ENCODE assay signal across 1 cellular context in the genomic region with DNA sequence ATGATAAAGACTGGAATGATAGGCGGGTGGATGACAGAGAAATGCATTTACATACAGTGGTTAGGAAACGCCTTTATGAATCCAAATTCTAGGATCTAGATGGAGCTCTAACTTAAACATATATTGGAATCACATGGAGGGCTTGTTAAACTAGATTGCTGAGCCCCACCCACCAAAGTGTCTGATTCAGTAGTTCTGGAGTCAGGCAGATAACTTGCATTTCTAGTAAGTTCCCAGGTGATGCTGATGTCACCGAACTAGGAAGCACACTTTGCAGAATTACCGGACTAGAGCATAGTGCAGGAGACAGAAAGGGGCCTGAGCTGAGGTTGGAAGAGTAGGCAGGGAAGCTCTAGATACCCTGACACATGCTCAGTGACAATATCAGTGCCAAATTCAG.
TF ChIP-seq lines count a peak whose summit lies in the region.

No MANE protein-coding gene starts in this region.

TF ChIP-seq in K562, 482 proteins besides CTCF, POLR2A, EP300 and RAD21 (continued from another document):
- TF ChIP-seq TAL1 (IDR thresholded peaks at IDR 0.05) (peak; percentile 48; the same call in 1 of the 2 replicates), ZNF347 (CRISPR knock-in tag; IDR thresholded peaks at IDR 0.05; ENCODE audit: low read depth) (no peak), GATA2 (CRISPR knock-in tag; IDR thresholded peaks at IDR 0.05) (no peak), RBFOX2 (IDR thresholded peaks at IDR 0.05; ENCODE audit: low read depth, low read length) (no peak), JUND (IDR thresholded peaks at IDR 0.05; ENCODE audit: borderline replicate concordance, low read depth, low read length) (peak; percentile 52; the same call in 1 of the 2 replicates), JUND (tag; IDR thresholded peaks at IDR 0.05; ENCODE audit: borderline replicate concordance, low read depth, low read length) (peak; percentile 27; the same call in 1 of the 3 replicates), MCM7 (IDR thresholded peaks at IDR 0.05) (no peak), NCOA2 (IDR thresholded peaks at IDR 0.05; ENCODE audit: partially characterized antibody in 2 of 2) (no peak), FOXK2 (conservative IDR thresholded peaks at IDR 0.05 in 1 of 2, IDR thresholded peaks at IDR 0.05 in 1 of 2; ENCODE audit: low read depth in 2 of 2) (no peak), KHSRP (IDR thresholded peaks at IDR 0.05) (no peak), RCOR1 (IDR thresholded peaks at IDR 0.05; ENCODE audit: borderline replicate concordance in 1 of 2, low read depth in 2 of 2, low read length in 2 of 2) (0 out of 4 replicates have a peak, but pooled peaks of 1 of the 2 experiments have one; percentile 26), EWSR1 (IDR thresholded peaks at IDR 0.05; ENCODE audit: borderline replicate concordance, low read depth, partially characterized antibody) (no peak), TCF3 (CRISPR knock-in tag; IDR thresholded peaks at IDR 0.05) (peak; percentile 37; the same call in 1 of the 2 replicates), NCOR1 (IDR thresholded peaks at IDR 0.05) (0 out of 2 replicates have a peak, but pooled peaks have one; percentile 11), PHB (CRISPR knock-in tag; IDR thresholded peaks at IDR 0.05) (no peak), FOSL1 (tag; conservative IDR thresholded peaks at IDR 0.05) (no peak), CBFA2T2 (conservative IDR thresholded peaks at IDR 0.05) (peak; percentile 42; the same call in 1 of the 2 replicates), CBFA2T3 (IDR thresholded peaks at IDR 0.05) (peak; percentile 63), ARID1B (IDR thresholded peaks at IDR 0.05) (peak; percentile 53; the same call in 1 of the 2 replicates), CHD1 (IDR thresholded peaks at IDR 0.05; ENCODE audit: low read length) (no peak), ZKSCAN1 (IDR thresholded peaks at IDR 0.05; ENCODE audit: low read depth, low read length) (no peak), TBP (optimal IDR thresholded peaks at IDR 0.05; ENCODE audit: low read depth, low read length) (no peak)
- TF ChIP-seq, protein P1, sequence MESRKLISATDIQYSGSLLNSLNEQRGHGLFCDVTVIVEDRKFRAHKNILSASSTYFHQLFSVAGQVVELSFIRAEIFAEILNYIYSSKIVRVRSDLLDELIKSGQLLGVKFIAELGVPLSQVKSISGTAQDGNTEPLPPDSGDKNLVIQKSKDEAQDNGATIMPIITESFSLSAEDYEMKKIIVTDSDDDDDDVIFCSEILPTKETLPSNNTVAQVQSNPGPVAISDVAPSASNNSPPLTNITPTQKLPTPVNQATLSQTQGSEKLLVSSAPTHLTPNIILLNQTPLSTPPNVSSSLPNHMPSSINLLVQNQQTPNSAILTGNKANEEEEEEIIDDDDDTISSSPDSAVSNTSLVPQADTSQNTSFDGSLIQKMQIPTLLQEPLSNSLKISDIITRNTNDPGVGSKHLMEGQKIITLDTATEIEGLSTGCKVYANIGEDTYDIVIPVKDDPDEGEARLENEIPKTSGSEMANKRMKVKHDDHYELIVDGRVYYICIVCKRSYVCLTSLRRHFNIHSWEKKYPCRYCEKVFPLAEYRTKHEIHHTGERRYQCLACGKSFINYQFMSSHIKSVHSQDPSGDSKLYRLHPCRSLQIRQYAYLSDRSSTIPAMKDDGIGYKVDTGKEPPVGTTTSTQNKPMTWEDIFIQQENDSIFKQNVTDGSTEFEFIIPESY (CRISPR knock-in tag; IDR thresholded peaks at IDR 0.05): no peak
- TF ChIP-seq, protein P2, sequence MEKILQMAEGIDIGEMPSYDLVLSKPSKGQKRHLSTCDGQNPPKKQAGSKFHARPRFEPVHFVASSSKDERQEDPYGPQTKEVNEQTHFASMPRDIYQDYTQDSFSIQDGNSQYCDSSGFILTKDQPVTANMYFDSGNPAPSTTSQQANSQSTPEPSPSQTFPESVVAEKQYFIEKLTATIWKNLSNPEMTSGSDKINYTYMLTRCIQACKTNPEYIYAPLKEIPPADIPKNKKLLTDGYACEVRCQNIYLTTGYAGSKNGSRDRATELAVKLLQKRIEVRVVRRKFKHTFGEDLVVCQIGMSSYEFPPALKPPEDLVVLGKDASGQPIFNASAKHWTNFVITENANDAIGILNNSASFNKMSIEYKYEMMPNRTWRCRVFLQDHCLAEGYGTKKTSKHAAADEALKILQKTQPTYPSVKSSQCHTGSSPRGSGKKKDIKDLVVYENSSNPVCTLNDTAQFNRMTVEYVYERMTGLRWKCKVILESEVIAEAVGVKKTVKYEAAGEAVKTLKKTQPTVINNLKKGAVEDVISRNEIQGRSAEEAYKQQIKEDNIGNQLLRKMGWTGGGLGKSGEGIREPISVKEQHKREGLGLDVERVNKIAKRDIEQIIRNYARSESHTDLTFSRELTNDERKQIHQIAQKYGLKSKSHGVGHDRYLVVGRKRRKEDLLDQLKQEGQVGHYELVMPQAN (IDR thresholded peaks at IDR 0.05; ENCODE audit: borderline replicate concordance): no peak
- TF ChIP-seq, protein P3, sequence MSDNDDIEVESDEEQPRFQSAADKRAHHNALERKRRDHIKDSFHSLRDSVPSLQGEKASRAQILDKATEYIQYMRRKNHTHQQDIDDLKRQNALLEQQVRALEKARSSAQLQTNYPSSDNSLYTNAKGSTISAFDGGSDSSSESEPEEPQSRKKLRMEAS (CRISPR knock-in tag; IDR thresholded peaks at IDR 0.05): no peak
- TF ChIP-seq, protein P4, sequence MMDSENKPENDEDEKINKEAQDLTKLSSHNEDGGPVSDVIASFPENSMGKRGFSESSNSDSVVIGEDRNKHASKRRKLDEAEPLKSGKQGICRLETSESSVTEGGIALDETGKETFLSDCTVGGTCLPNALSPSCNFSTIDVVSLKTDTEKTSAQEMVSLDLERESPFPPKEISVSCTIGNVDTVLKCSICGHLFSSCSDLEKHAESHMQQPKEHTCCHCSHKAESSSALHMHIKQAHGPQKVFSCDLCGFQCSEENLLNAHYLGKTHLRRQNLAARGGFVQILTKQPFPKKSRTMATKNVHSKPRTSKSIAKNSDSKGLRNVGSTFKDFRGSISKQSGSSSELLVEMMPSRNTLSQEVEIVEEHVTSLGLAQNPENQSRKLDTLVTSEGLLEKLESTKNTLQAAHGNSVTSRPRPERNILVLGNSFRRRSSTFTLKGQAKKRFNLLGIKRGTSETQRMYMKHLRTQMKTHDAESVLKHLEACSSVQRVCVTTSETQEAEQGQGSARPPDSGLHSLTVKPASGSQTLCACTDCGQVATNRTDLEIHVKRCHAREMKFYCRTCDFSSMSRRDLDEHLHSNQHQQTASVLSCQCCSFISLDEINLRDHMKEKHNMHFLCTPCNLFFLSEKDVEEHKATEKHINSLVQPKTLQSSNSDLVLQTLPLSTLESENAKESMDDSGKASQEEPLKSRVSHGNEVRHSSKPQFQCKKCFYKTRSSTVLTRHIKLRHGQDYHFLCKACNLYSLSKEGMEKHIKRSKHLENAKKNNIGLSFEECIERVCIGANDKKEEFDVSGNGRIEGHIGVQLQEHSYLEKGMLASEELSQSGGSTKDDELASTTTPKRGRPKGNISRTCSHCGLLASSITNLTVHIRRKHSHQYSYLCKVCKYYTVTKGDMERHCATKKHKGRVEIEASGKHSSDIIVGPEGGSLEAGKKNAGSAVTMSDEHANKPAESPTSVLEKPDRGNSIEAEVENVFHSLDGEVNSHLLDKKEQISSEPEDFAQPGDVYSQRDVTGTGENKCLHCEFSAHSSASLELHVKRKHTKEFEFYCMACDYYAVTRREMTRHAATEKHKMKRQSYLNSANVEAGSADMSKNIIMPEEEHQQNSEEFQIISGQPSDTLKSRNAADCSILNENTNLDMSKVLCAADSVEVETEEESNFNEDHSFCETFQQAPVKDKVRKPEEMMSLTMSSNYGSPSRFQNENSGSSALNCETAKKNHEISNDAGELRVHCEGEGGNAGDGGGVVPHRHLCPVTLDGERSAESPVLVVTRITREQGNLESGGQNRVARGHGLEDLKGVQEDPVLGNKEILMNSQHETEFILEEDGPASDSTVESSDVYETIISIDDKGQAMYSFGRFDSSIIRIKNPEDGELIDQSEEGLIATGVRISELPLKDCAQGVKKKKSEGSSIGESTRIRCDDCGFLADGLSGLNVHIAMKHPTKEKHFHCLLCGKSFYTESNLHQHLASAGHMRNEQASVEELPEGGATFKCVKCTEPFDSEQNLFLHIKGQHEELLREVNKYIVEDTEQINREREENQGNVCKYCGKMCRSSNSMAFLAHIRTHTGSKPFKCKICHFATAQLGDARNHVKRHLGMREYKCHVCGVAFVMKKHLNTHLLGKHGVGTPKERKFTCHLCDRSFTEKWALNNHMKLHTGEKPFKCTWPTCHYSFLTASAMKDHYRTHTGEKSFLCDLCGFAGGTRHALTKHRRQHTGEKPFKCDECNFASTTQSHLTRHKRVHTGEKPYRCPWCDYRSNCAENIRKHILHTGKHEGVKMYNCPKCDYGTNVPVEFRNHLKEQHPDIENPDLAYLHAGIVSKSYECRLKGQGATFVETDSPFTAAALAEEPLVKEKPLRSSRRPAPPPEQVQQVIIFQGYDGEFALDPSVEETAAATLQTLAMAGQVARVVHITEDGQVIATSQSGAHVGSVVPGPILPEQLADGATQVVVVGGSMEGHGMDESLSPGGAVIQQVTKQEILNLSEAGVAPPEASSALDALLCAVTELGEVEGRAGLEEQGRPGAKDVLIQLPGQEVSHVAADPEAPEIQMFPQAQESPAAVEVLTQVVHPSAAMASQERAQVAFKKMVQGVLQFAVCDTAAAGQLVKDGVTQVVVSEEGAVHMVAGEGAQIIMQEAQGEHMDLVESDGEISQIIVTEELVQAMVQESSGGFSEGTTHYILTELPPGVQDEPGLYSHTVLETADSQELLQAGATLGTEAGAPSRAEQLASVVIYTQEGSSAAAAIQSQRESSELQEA (IDR thresholded peaks at IDR 0.05; ENCODE audit: low read depth): no peak
- TF ChIP-seq, protein P5, sequence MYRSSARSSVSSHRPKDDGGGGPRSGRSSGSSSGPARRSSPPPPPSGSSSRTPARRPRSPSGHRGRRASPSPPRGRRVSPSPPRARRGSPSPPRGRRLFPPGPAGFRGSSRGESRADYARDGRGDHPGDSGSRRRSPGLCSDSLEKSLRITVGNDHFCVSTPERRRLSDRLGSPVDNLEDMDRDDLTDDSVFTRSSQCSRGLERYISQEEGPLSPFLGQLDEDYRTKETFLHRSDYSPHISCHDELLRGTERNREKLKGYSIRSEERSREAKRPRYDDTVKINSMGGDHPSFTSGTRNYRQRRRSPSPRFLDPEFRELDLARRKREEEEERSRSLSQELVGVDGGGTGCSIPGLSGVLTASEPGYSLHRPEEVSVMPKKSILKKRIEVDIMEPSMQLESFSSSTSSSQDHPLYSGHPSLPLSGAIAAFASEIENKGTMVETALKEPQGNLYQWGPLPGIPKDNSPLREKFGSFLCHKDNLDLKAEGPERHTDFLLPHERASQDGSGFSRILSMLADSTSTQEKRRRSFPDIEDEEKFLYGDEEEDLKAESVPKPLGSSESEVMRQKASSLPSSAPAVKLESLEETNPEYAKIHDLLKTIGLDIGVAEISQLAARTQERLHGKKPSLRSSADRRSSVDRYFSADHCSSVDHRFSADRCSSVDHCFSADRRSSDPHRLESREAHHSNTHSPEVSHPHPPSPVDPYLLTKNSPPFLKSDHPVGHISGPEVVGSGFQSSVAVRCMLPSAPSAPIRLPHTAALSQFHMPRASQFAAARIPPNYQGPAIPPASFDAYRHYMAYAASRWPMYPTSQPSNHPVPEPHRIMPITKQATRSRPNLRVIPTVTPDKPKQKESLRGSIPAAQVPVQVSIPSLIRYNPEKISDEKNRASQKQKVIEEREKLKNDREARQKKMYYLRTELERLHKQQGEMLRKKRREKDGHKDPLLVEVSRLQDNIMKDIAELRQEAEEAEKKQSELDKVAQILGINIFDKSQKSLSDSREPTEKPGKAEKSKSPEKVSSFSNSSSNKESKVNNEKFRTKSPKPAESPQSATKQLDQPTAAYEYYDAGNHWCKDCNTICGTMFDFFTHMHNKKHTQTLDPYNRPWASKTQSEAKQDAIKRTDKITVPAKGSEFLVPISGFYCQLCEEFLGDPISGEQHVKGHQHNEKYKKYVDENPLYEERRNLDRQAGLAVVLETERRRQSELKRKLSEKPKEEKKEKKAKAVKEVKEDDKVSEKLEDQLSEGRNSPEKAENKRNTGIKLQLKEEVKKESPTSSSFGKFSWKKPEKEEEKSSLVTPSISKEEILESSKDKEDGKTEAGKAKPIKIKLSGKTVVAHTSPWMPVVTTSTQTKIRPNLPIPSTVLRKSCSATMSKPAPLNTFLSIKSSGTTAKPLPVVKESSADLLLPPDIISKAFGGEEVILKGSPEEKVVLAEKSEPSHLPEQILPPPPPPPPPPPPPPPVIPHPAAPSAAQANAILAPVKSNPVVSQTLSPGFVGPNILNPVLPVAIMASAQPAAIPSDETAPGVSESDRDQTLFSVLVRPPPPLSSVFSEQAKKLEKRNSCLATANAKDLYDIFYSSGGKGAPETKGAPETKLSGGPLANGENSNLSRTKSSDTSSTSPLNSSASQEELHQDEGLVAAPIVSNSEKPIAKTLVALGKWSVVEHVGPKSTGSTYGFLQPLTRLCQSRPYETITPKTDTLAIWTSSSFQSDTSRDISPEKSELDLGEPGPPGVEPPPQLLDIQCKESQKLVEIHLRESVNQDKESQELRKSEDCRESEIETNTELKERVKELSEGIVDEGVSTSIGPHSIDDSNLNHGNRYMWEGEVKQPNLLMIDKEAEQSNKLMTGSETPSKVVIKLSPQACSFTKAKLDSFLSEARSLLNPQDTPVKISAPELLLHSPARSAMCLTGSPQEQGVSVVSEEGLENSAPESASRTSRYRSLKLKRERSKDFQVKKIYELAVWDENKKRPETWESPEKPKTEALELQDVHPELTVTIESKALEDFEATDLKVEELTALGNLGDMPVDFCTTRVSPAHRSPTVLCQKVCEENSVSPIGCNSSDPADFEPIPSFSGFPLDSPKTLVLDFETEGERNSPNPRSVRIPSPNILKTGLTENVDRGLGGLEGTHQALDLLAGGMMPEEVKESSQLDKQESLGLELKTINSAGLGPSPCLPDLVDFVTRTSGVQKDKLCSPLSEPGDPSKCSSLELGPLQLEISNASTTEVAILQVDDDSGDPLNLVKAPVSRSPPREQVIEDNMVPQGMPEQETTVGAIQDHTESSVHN (IDR thresholded peaks at IDR 0.05; ENCODE audit: borderline replicate concordance in 1 of 2, low read depth in 1 of 2): no peak
- TF ChIP-seq, protein P6, sequence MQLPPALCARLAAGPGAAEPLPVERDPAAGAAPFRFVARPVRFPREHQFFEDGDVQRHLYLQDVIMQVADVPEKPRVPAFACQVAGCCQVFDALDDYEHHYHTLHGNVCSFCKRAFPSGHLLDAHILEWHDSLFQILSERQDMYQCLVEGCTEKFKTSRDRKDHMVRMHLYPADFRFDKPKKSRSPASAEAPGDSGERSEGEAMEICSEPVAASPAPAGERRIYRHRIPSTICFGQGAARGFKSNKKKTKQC (CRISPR knock-in tag; IDR thresholded peaks at IDR 0.05): no peak
- TF ChIP-seq, protein P7, sequence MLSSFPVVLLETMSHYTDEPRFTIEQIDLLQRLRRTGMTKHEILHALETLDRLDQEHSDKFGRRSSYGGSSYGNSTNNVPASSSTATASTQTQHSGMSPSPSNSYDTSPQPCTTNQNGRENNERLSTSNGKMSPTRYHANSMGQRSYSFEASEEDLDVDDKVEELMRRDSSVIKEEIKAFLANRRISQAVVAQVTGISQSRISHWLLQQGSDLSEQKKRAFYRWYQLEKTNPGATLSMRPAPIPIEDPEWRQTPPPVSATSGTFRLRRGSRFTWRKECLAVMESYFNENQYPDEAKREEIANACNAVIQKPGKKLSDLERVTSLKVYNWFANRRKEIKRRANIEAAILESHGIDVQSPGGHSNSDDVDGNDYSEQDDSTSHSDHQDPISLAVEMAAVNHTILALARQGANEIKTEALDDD (IDR thresholded peaks at IDR 0.05): peak; percentile 70; the same call in 1 of the 2 replicates
